12 cellular contexts compared by ENCODE assay signal in the genomic region with DNA sequence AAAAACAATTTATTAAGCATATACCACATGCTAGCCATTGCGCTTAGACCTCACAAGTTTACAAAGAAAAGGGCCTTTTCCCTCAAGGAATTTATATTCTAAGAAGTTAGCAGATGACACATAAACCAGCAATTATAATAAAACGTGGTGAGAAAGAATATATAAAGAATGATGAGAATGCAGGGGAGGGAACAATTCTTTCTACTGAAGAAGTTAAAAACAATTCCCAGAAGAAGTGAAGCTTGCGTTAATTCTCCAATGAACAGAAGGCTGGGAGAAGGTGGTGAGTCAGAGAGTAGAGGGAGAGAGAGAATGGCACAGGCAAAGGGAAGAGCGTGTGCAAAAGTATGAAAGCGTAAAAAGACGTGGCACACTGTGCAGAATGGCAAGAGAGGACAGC.
DNase-seq lines count a peak whose midpoint lies in the region; TF ChIP-seq lines count a peak whose summit lies in the region.
"Had no signal": no experiment of that assay in that cellular context is flagged by ENCODE, and none has a peak within 500 bp of the region (broad histone marks: within the 10 kb centered on the region; RNA-seq: fewer than 3 reads in every experiment).

No MANE protein-coding gene starts in this region.

- peak; percentile 79 for DNase-seq in GM04503 (ENCODE audit: low read depth)
- peak; percentile 81 for DNase-seq in fibroblast of villous mesenchyme (ENCODE audit: low read depth)
- no peak for DNase-seq in smooth muscle cell (lab: John Stamatoyannopoulos, UW; ENCODE audit: unreplicated experiment)
- no peak for DNase-seq in germinal center (ENCODE audit: low spot score)
- no peak for DNase-seq in SW480 (ENCODE audit: low spot score)
- no peak for DNase-seq in activated naive CD4-positive, alpha-beta T cell treated with Interleukin-2 at 50 U/mL for 16 hours
- DNase-seq: activated B cell treated with CpG ODN at 0.5 μM for 24 hours, NCI-H2107, substantia nigra had no signal

- TF ChIP-seq CTCF in VCaP (conservative IDR thresholded peaks at IDR 0.05), result no peak
- no peak for TF ChIP-seq CTCF in fibroblast of villous mesenchyme (IDR thresholded peaks at IDR 0.05; ENCODE audit: insufficient read depth, low read depth, low read length)
- no peak for TF ChIP-seq CTCF in smooth muscle cell (IDR thresholded peaks at IDR 0.05; ENCODE audit: borderline replicate concordance, insufficient read depth, poor library complexity, severe bottlenecking)

- H3K9me3 ChIP-seq in smooth muscle cell (replicated peaks; ENCODE audit: low read depth), result no peaks in the 10 kb centered on the region
- H3K9me3 ChIP-seq: breast epithelium had no signal

- H3K79me2 ChIP-seq in smooth muscle cell (ENCODE audit: low read depth), result no peaks in the 10 kb centered on the region

- H3F3A ChIP-seq in smooth muscle cell (ENCODE audit: low read depth), result peaks cover 4% of the 10 kb centered on the region

- peaks cover 4% of the 10 kb centered on the region for H4K20me1 ChIP-seq in smooth muscle cell (ENCODE audit: low read depth)

- H3K4me1 ChIP-seq in smooth muscle cell (ENCODE audit: low read depth), result no peaks in the 10 kb centered on the region
- H3K4me1 ChIP-seq: breast epithelium had no signal

- no peaks in the 10 kb centered on the region for H3K27me3 ChIP-seq in smooth muscle cell (ENCODE audit: low read depth)
- H3K27me3 ChIP-seq: breast epithelium had no signal

- no peak overlapping the region for H3K4me3 ChIP-seq in fibroblast of villous mesenchyme (ENCODE audit: low read depth, low read length)
- H3K4me3 ChIP-seq in smooth muscle cell, result no peak overlapping the region
- H3K4me3 ChIP-seq: breast epithelium, lung had no signal

- H3K27ac ChIP-seq in VCaP (peak overlapping the region; percentile 92), smooth muscle cell (ENCODE audit: low read depth) (peak overlapping the region; percentile 16)
- H3K27ac ChIP-seq: breast epithelium had no signal

- peaks cover 2% of the 10 kb centered on the region for H3K36me3 ChIP-seq in smooth muscle cell (ENCODE audit: low read depth)
- H3K36me3 ChIP-seq: breast epithelium had no signal

- no peak overlapping the region for H3K4me2 ChIP-seq in smooth muscle cell

- no peak overlapping the region for H2AFZ ChIP-seq in smooth muscle cell (ENCODE audit: low read depth)

- 65% methylated on average over 6 of the region's 6 CpGs for whole genome bisulfite sequencing in smooth muscle cell (ENCODE audit: low lambda C conversion rate)

- H3K9ac ChIP-seq in smooth muscle cell (ENCODE audit: low read depth), result no peak overlapping the region

Comparison
In these comparisons a context has a peak if more than half of its experiments do, and no peak if none do; other contexts are left out.
1. DNase-seq: peak in GM04503 (single experiment) and fibroblast of villous mesenchyme (single experiment); none in smooth muscle cell (single experiment), germinal center (single experiment), SW480 (single experiment) and activated naive CD4-positive, alpha-beta T cell treated with Interleukin-2 at 50 U/mL for 16 hours (single experiment).